In genomic region chr9:94639996-94640376, GRCh38 we compare ENCODE assay signal across 9 cellular contexts. TPM values are rescaled to one million over a fixed set of nuclear protein-coding genes. Genes with fewer than 3 reads are reported as not detected.
DNase-seq lines count a peak whose midpoint lies in the region; ATAC-seq and TF ChIP-seq lines count a peak whose summit lies in the region.
"Had no signal": no experiment of that assay in that cellular context is flagged by ENCODE, and none has a peak within 500 bp of the region (broad histone marks: within the 10 kb centered on the region; RNA-seq: fewer than 3 reads in every experiment).

No MANE protein-coding gene starts in this region.

- H3K36me3 ChIP-seq in heart left ventricle (no peaks in the 10 kb centered on the region), mucosa of descending colon (ENCODE audit: low read depth) (no peaks in the 10 kb centered on the region)

- TF ChIP-seq CTCF in heart left ventricle (IDR thresholded peaks at IDR 0.05) (no peak), coronary artery (IDR thresholded peaks at IDR 0.05) (no peak), mucosa of descending colon (IDR thresholded peaks at IDR 0.05) (no peak), type B pancreatic cell (conservative IDR thresholded peaks at IDR 0.05) (no peak)

- peak overlapping the region; percentile 67 for H3K27ac Mint-ChIP-seq in type B pancreatic cell

- TF ChIP-seq POLR2A in heart left ventricle (IDR thresholded peaks at IDR 0.05), result no peak
- no peak for TF ChIP-seq POLR2A in erythroblast (IDR thresholded peaks at IDR 0.05; ENCODE audit: low read length)

- intact Hi-C loops in heart left ventricle (cut with DNase I) (no loop called here), Right ventricle myocardium inferior (cut with DNase I) (no loop called here), mucosa of descending colon (cut with DNase I, micrococcal nuclease) (no loop called here)

- peak overlapping the region; percentile 90 for H3K4me3 Mint-ChIP-seq in type B pancreatic cell

- H3K27ac ChIP-seq in heart left ventricle (peak overlapping the region in 2 of 12 donors; percentile 51 to 83), coronary artery (peak overlapping the region in 1 of 2 donors; percentile 65)

- H3K36me3 Mint-ChIP-seq in type B pancreatic cell, result no peaks in the 10 kb centered on the region

- peaks cover 4% of the 10 kb centered on the region for H3K4me1 Mint-ChIP-seq in type B pancreatic cell (ENCODE audit: unreplicated experiment)

- WGBS in heart left ventricle, 4 donors, result 64 to 82% (median 69%) methylated on average over 15 of the region's 15 CpGs

- H3K9me3 ChIP-seq in heart left ventricle, result no peaks in the 10 kb centered on the region
- no peaks in the 10 kb centered on the region for H3K9me3 ChIP-seq in mucosa of descending colon

- peaks cover 48% of the 10 kb centered on the region for H3K27me3 Mint-ChIP-seq in type B pancreatic cell

- DNase-seq in heart left ventricle, result no peak
- DNase-seq in Right ventricle myocardium inferior (ENCODE audit: missing footprints), result no peak
- DNase-seq in coronary artery (ENCODE audit: low spot score), result no peak
- DNase-seq in mucosa of descending colon, result no peak
- DNase-seq in type B pancreatic cell (ENCODE audit: extremely low spot score, unreplicated experiment), result no peak
- DNase-seq in erythroblast (lab: John Stamatoyannopoulos, UW), result no peak

- H3K27me3 ChIP-seq in heart left ventricle, result peaks cover 0 to 17% (median 7%) of the 10 kb centered on the region in 9 donors

- H3K9me3 Mint-ChIP-seq in type B pancreatic cell, result peaks cover 3% of the 10 kb centered on the region

- H3K4me1 ChIP-seq in heart left ventricle (peaks cover 0 to 15% (median 6%) of the 10 kb centered on the region in 12 donors), mucosa of descending colon (ENCODE audit: low read depth) (peaks cover 17% of the 10 kb centered on the region)

- no peak for ATAC-seq in heart left ventricle
- ATAC-seq in Right ventricle myocardium inferior, result no peak
- peak; percentile 36 for ATAC-seq in mucosa of descending colon
- ATAC-seq in GM18511 (IDR thresholded peaks at IDR 0.05; ENCODE audit: unreplicated experiment), result no peak
- ATAC-seq in HG03175 (IDR thresholded peaks at IDR 0.05; ENCODE audit: unreplicated experiment), result no peak

- H3K4me3 ChIP-seq in heart left ventricle (peak overlapping the region; percentile 45 to 79 (median 62)), coronary artery (peak overlapping the region; percentile 90), mucosa of descending colon (peak overlapping the region; percentile 23)

RNA-seq across cellular contexts. Expression of gene FBP1, which starts 0.7 kb away (rescaled TPM):
- total RNA-seq in heart left ventricle (10 to 100 TPM in 1 of 9 donors, 1 to 10 TPM in 3, under 1 TPM in 5; 0.51 to 18.5 (median 0.94) TPM), Right ventricle myocardium inferior (1.0 TPM), mucosa of descending colon (10 to 100 TPM; 17.6 to 52.4 (median 48.6) TPM), type B pancreatic cell (ENCODE audit: low replicate concordance) (25.9 and 35.9 TPM in 2 replicates)
- polyA plus RNA-seq in heart left ventricle, result 1 to 10 TPM in 1 of 2 donors, under 1 TPM in 1; 0.50 to 1.3 TPM

RNA-seq across cellular contexts. Expression of gene FBP2, which starts 46.4 kb away (rescaled TPM):
- total RNA-seq in heart left ventricle (not detected), Right ventricle myocardium inferior (0.54 TPM), mucosa of descending colon (not detected), type B pancreatic cell (ENCODE audit: low replicate concordance) (not detected in 2 replicates)
- under 1 TPM in 1 of 2 donors, not detected in 1; 0.30 TPM for polyA plus RNA-seq in heart left ventricle
- total RNA-seq: SK-MEL-5 had no signal

Comparison
In these comparisons a context has a peak if more than half of its experiments do, and no peak if none do; other contexts are left out.
1. H3K4me3 ChIP-seq: peak in every context shown above with its lines; median percentile 90 in coronary artery; 62 in heart left ventricle; 23 in mucosa of descending colon.